ENCODE assay signal across 1 cellular context in the genomic region with DNA sequence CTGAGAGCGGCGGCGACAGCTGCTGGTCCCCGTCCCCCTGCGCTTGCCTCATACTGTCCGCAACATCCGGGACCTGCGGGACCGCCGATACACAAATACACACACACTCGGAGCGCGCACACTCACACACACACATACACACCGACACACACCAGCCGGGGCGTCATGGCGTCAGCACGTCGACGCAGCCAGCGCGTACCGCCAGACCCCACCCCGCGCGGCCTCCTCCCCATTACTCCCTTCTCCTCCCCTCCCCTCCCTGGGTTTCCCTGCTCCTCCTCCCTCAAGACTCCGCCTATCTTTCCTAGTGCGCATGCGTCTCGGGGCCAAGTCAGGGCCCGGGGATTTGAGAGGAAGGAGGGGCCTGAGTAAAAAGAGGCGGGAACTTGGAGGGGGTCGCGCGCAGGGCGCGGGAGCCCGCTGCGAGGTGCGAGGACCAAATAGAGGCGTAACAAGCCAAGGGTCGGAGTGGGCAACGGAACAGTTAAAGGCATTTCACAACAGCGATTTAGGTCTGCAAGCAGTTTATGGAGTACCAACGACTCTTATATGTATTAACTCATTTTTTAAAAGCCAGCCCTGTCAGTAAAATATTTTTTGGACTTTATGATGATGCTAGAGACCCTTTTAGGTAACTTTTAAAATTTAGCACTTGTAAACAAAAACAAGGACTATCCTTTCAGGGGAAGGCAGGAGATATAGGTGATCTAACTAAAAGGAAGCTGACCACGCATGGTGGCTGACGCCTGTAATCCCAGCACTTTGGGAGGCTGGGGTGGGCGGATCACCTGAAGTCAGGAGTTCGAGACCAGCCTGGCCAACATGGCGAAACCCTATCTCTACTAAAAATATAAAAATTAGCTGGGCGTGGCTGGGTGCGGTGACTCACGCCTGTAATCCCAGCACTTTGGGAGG.
A peak's percentile ranks its signal among the peaks of the same experiment; 100 is the strongest.
TF ChIP-seq lines count a peak whose summit lies in the region.

A gene (minus strand): TSS at position 165 of the 915 bp plus-strand sequence. CDS start 55,287 bp downstream, outside the sequence.

TF ChIP-seq in K562, 482 proteins besides CTCF, POLR2A, EP300 and RAD21 (continued from another document and continues in another):
- TF ChIP-seq, protein P1, sequence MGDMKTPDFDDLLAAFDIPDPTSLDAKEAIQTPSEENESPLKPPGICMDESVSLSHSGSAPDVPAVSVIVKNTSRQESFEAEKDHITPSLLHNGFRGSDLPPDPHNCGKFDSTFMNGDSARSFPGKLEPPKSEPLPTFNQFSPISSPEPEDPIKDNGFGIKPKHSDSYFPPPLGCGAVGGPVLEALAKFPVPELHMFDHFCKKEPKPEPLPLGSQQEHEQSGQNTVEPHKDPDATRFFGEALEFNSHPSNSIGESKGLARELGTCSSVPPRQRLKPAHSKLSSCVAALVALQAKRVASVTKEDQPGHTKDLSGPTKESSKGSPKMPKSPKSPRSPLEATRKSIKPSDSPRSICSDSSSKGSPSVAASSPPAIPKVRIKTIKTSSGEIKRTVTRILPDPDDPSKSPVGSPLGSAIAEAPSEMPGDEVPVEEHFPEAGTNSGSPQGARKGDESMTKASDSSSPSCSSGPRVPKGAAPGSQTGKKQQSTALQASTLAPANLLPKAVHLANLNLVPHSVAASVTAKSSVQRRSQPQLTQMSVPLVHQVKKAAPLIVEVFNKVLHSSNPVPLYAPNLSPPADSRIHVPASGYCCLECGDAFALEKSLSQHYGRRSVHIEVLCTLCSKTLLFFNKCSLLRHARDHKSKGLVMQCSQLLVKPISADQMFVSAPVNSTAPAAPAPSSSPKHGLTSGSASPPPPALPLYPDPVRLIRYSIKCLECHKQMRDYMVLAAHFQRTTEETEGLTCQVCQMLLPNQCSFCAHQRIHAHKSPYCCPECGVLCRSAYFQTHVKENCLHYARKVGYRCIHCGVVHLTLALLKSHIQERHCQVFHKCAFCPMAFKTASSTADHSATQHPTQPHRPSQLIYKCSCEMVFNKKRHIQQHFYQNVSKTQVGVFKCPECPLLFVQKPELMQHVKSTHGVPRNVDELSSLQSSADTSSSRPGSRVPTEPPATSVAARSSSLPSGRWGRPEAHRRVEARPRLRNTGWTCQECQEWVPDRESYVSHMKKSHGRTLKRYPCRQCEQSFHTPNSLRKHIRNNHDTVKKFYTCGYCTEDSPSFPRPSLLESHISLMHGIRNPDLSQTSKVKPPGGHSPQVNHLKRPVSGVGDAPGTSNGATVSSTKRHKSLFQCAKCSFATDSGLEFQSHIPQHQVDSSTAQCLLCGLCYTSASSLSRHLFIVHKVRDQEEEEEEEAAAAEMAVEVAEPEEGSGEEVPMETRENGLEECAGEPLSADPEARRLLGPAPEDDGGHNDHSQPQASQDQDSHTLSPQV (IDR thresholded peaks at IDR 0.05): peak; percentile 72; the same call in 1 of the 2 replicates
- TF ChIP-seq HDAC6 (IDR thresholded peaks at IDR 0.05; ENCODE audit: low read depth, low read length) (0 out of 2 replicates have a peak, but pooled peaks have one; percentile 5), BRCA1 (IDR thresholded peaks at IDR 0.05) (no peak), BRCA1 (CRISPR knock-in tag; IDR thresholded peaks at IDR 0.05) (no peak), ZBTB7A (IDR thresholded peaks at IDR 0.05; ENCODE audit: borderline replicate concordance, control insufficient read depth, low read depth, low read length) (peak; percentile 95), ZNF695 (CRISPR knock-in tag; IDR thresholded peaks at IDR 0.05) (no peak), ZNF224 (CRISPR knock-in tag; IDR thresholded peaks at IDR 0.05) (no peak), COPS2 (conservative IDR thresholded peaks at IDR 0.05) (no peak), TEAD1 (CRISPR knock-in tag; IDR thresholded peaks at IDR 0.05) (peak in 1 of 2 experiments; percentile 62; a peak in 1 of 4 replicates), ATF7 (IDR thresholded peaks at IDR 0.05) (peak; percentile 90), ZNF785 (CRISPR knock-in tag; IDR thresholded peaks at IDR 0.05) (no peak), PCBP1 (IDR thresholded peaks at IDR 0.05; ENCODE audit: low read depth, low read length, poor library complexity, severe bottlenecking) (peak; percentile 95), TAF7 (tag; IDR thresholded peaks at IDR 0.05) (no peak), ZKSCAN1 (IDR thresholded peaks at IDR 0.05; ENCODE audit: low read depth, low read length) (no peak), KHSRP (IDR thresholded peaks at IDR 0.05) (no peak), HMG20B (CRISPR knock-in tag; IDR thresholded peaks at IDR 0.05) (no peak), TCF3 (CRISPR knock-in tag; IDR thresholded peaks at IDR 0.05) (no peak), MBD2 (IDR thresholded peaks at IDR 0.05; ENCODE audit: borderline replicate concordance, low read depth) (no peak; the same call in 1 of the 2 replicates), HOXB6 (CRISPR knock-in tag; IDR thresholded peaks at IDR 0.05; ENCODE audit: borderline replicate concordance) (no peak), E2F3 (CRISPR knock-in tag; IDR thresholded peaks at IDR 0.05) (peak; percentile 92), ZNF263 (CRISPR knock-in tag; IDR thresholded peaks at IDR 0.05; ENCODE audit: borderline replicate concordance) (peak; percentile 58; the same call in 1 of the 2 replicates), FOXK2 (conservative IDR thresholded peaks at IDR 0.05 in 1 of 2, IDR thresholded peaks at IDR 0.05 in 1 of 2; ENCODE audit: low read depth in 2 of 2) (peak; percentile 94 to 96), SMAD1 (IDR thresholded peaks at IDR 0.05; ENCODE audit: low read depth, low read length, partially characterized antibody) (peak; percentile 4), ZNF197 (CRISPR knock-in tag; IDR thresholded peaks at IDR 0.05; ENCODE audit: low read depth) (no peak), MYBL2 (IDR thresholded peaks at IDR 0.05; ENCODE audit: low read depth) (no peak), MYBL2 (CRISPR knock-in tag; IDR thresholded peaks at IDR 0.05; ENCODE audit: borderline replicate concordance) (no peak), POLR2G (IDR thresholded peaks at IDR 0.05; ENCODE audit: low read depth, low read length) (peak; percentile 87)
- TF ChIP-seq, protein P2, sequence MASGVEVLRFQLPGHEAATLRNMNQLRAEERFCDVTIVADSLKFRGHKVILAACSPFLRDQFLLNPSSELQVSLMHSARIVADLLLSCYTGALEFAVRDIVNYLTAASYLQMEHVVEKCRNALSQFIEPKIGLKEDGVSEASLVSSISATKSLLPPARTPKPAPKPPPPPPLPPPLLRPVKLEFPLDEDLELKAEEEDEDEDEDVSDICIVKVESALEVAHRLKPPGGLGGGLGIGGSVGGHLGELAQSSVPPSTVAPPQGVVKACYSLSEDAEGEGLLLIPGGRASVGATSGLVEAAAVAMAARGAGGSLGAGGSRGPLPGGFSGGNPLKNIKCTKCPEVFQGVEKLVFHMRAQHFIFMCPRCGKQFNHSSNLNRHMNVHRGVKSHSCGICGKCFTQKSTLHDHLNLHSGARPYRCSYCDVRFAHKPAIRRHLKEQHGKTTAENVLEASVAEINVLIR (CRISPR knock-in tag; IDR thresholded peaks at IDR 0.05): peak; percentile 78
- TF ChIP-seq, protein P3, sequence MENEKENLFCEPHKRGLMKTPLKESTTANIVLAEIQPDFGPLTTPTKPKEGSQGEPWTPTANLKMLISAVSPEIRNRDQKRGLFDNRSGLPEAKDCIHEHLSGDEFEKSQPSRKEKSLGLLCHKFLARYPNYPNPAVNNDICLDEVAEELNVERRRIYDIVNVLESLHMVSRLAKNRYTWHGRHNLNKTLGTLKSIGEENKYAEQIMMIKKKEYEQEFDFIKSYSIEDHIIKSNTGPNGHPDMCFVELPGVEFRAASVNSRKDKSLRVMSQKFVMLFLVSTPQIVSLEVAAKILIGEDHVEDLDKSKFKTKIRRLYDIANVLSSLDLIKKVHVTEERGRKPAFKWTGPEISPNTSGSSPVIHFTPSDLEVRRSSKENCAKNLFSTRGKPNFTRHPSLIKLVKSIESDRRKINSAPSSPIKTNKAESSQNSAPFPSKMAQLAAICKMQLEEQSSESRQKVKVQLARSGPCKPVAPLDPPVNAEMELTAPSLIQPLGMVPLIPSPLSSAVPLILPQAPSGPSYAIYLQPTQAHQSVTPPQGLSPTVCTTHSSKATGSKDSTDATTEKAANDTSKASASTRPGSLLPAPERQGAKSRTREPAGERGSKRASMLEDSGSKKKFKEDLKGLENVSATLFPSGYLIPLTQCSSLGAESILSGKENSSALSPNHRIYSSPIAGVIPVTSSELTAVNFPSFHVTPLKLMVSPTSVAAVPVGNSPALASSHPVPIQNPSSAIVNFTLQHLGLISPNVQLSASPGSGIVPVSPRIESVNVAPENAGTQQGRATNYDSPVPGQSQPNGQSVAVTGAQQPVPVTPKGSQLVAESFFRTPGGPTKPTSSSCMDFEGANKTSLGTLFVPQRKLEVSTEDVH (IDR thresholded peaks at IDR 0.05; ENCODE audit: low read depth, partially characterized antibody): peak; percentile 81
- TF ChIP-seq, protein P4, sequence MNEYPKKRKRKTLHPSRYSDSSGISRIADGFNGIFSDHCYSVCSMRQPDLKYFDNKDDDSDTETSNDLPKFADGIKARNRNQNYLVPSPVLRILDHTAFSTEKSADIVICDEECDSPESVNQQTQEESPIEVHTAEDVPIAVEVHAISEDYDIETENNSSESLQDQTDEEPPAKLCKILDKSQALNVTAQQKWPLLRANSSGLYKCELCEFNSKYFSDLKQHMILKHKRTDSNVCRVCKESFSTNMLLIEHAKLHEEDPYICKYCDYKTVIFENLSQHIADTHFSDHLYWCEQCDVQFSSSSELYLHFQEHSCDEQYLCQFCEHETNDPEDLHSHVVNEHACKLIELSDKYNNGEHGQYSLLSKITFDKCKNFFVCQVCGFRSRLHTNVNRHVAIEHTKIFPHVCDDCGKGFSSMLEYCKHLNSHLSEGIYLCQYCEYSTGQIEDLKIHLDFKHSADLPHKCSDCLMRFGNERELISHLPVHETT (CRISPR knock-in tag; conservative IDR thresholded peaks at IDR 0.05 in 1 of 2, IDR thresholded peaks at IDR 0.05 in 1 of 2): peak in 1 of 2 experiments; percentile 42; a peak in 2 of 4 replicates
- TF ChIP-seq, protein P5, sequence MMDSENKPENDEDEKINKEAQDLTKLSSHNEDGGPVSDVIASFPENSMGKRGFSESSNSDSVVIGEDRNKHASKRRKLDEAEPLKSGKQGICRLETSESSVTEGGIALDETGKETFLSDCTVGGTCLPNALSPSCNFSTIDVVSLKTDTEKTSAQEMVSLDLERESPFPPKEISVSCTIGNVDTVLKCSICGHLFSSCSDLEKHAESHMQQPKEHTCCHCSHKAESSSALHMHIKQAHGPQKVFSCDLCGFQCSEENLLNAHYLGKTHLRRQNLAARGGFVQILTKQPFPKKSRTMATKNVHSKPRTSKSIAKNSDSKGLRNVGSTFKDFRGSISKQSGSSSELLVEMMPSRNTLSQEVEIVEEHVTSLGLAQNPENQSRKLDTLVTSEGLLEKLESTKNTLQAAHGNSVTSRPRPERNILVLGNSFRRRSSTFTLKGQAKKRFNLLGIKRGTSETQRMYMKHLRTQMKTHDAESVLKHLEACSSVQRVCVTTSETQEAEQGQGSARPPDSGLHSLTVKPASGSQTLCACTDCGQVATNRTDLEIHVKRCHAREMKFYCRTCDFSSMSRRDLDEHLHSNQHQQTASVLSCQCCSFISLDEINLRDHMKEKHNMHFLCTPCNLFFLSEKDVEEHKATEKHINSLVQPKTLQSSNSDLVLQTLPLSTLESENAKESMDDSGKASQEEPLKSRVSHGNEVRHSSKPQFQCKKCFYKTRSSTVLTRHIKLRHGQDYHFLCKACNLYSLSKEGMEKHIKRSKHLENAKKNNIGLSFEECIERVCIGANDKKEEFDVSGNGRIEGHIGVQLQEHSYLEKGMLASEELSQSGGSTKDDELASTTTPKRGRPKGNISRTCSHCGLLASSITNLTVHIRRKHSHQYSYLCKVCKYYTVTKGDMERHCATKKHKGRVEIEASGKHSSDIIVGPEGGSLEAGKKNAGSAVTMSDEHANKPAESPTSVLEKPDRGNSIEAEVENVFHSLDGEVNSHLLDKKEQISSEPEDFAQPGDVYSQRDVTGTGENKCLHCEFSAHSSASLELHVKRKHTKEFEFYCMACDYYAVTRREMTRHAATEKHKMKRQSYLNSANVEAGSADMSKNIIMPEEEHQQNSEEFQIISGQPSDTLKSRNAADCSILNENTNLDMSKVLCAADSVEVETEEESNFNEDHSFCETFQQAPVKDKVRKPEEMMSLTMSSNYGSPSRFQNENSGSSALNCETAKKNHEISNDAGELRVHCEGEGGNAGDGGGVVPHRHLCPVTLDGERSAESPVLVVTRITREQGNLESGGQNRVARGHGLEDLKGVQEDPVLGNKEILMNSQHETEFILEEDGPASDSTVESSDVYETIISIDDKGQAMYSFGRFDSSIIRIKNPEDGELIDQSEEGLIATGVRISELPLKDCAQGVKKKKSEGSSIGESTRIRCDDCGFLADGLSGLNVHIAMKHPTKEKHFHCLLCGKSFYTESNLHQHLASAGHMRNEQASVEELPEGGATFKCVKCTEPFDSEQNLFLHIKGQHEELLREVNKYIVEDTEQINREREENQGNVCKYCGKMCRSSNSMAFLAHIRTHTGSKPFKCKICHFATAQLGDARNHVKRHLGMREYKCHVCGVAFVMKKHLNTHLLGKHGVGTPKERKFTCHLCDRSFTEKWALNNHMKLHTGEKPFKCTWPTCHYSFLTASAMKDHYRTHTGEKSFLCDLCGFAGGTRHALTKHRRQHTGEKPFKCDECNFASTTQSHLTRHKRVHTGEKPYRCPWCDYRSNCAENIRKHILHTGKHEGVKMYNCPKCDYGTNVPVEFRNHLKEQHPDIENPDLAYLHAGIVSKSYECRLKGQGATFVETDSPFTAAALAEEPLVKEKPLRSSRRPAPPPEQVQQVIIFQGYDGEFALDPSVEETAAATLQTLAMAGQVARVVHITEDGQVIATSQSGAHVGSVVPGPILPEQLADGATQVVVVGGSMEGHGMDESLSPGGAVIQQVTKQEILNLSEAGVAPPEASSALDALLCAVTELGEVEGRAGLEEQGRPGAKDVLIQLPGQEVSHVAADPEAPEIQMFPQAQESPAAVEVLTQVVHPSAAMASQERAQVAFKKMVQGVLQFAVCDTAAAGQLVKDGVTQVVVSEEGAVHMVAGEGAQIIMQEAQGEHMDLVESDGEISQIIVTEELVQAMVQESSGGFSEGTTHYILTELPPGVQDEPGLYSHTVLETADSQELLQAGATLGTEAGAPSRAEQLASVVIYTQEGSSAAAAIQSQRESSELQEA (IDR thresholded peaks at IDR 0.05; ENCODE audit: low read depth): no peak
- TF ChIP-seq, protein P6, sequence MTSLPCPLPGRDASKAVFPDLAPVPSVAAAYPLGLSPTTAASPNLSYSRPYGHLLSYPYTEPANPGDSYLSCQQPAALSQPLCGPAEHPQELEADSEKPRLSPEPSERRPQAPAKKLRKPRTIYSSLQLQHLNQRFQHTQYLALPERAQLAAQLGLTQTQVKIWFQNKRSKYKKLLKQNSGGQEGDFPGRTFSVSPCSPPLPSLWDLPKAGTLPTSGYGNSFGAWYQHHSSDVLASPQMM (CRISPR knock-in tag; IDR thresholded peaks at IDR 0.05): no peak
- TF ChIP-seq, protein P7, sequence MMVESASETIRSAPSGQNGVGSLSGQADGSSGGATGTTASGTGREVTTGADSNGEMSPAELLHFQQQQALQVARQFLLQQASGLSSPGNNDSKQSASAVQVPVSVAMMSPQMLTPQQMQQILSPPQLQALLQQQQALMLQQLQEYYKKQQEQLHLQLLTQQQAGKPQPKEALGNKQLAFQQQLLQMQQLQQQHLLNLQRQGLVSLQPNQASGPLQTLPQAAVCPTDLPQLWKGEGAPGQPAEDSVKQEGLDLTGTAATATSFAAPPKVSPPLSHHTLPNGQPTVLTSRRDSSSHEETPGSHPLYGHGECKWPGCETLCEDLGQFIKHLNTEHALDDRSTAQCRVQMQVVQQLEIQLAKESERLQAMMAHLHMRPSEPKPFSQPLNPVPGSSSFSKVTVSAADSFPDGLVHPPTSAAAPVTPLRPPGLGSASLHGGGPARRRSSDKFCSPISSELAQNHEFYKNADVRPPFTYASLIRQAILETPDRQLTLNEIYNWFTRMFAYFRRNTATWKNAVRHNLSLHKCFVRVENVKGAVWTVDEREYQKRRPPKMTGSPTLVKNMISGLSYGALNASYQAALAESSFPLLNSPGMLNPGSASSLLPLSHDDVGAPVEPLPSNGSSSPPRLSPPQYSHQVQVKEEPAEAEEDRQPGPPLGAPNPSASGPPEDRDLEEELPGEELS (CRISPR knock-in tag; IDR thresholded peaks at IDR 0.05; ENCODE audit: borderline replicate concordance): 0 out of 2 replicates have a peak, but pooled peaks have one; percentile 52
